Comparison of ENCODE assay signal across 18 cellular contexts in the genomic region with DNA sequence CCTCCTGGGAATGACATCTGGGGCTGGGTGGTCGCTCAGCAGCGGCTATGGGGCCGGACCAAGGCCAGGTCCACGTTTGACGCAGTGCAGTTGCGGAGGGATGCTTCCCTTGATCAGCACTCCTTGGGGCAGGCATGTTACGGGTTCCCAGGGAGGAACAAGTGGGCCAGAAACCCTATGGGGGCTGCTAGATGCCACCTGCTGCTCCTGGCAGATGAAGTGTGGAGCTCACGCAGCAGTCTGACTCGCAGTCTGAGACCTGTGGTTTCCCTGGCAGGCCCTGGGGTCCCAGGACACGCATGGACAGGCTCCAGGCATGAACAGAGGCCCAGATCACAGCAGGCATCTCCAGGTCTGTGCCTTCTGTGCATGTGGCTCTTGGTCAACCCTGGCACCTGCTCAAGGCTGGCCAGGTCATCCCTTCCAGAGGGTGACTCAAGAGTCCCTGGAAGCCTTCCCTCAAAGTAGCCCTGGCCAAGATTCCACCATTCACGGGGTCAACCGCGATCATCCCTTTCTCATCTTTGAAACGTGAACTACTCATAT. TPM values are rescaled to one million over a fixed set of nuclear protein-coding genes. Genes with fewer than 3 reads are reported as not detected.
DNase-seq lines count a peak whose midpoint lies in the region; ATAC-seq, FAIRE-seq and TF ChIP-seq lines count a peak whose summit lies in the region.
"Had no signal": no experiment of that assay in that cellular context is flagged by ENCODE, and none has a peak within 500 bp of the region (broad histone marks: within the 10 kb centered on the region; RNA-seq: fewer than 3 reads in every experiment).

No MANE protein-coding gene starts in this region.

- no peaks in the 10 kb centered on the region for H3F3A ChIP-seq in PC-3 (ENCODE audit: low read length, unreplicated experiment)

- H3K27me3 ChIP-seq in PC-3 (ENCODE audit: low read length): no peaks in the 10 kb centered on the region
- H3K27me3 ChIP-seq in psoas muscle (ENCODE audit: insufficient read depth in 3 of 3, low read length in 2 of 3): no peaks in the 10 kb centered on the region
- H3K27me3 ChIP-seq in aorta (ENCODE audit: control insufficient read depth in 1 of 2, insufficient read depth in 2 of 2, low read length in 1 of 2): no peaks in the 10 kb centered on the region
- peaks cover 33% of the 10 kb centered on the region for H3K27me3 ChIP-seq in suprapubic skin

- ATAC-seq in PC-3 (peak; percentile 43), psoas muscle (peak; percentile 98 to 99 (median 98)), aorta (ENCODE audit: low FRiP score) (no peak), HG02763 (IDR thresholded peaks at IDR 0.05; ENCODE audit: unreplicated experiment) (no peak)
- ATAC-seq: CD8-positive, alpha-beta T cell; stimulated activated naive CD8-positive, alpha-beta T cell treated with anti-CD3 and anti-CD28 coated beads, Interleukin-15, amount 100 ng/mL, for 72 hours had no signal

- no peak overlapping the region for H3K4me3 ChIP-seq in PC-3 (ENCODE audit: low read length)
- H3K4me3 ChIP-seq in epithelial cell of proximal tubule (ENCODE audit: low read depth, low read length): no peak overlapping the region
- no peak overlapping the region for H3K4me3 ChIP-seq in psoas muscle
- H3K4me3 ChIP-seq in aorta (ENCODE audit: low read length in 2 of 2): no peak overlapping the region
- no peak overlapping the region for H3K4me3 ChIP-seq in suprapubic skin

- H3K9me2 ChIP-seq in PC-3 (replicated peaks; ENCODE audit: low read length): no peaks in the 10 kb centered on the region

- CTCF ChIA-PET in PC-3 (lab: Charles Lee): no interaction called here

- no peaks in the 10 kb centered on the region for H4K20me1 ChIP-seq in PC-3 (ENCODE audit: low read length)

- intact Hi-C loops in PC-3 (cut with micrococcal nuclease) (loop anchor here (10.0 kb wide), 1 partner anchor 93 kb away; no protein-coding TSS in a partner anchor), psoas muscle (cut with DNase I) (no loop called here), aorta (cut with DNase I) (no loop called here)

- no peak overlapping the region; the same call in 1 of the 2 replicates for H3K9ac ChIP-seq in PC-3 (ENCODE audit: low read length)

- no peak for TF ChIP-seq POLR2A in suprapubic skin (IDR thresholded peaks at IDR 0.05)

- H2AFZ ChIP-seq in PC-3 (ENCODE audit: low read length): 0 out of 2 replicates have a peak overlapping the region, but pooled peaks have one; percentile 13

- H3K27ac ChIP-seq in PC-3 (ENCODE audit: low read length) (peak overlapping the region; percentile 66), psoas muscle (peak overlapping the region; percentile 58), aorta (ENCODE audit: low read depth in 1 of 2, low read length in 2 of 2) (no peak overlapping the region), suprapubic skin (no peak overlapping the region)

- H3K79me2 ChIP-seq in PC-3 (ENCODE audit: low read length): no peaks in the 10 kb centered on the region

- peak overlapping the region; percentile 44; the same call in 1 of the 2 replicates for H3K4me2 ChIP-seq in PC-3 (ENCODE audit: low read length)

- BruUV-seq in PC-3 (replicated peaks; lab: Mats Ljungman, UMichigan): no TSS peak

- H3K9me3 ChIP-seq in PC-3 (ENCODE audit: low read length): no peaks in the 10 kb centered on the region
- H3K9me3 ChIP-seq in psoas muscle: no peaks in the 10 kb centered on the region
- peaks cover 1% of the 10 kb centered on the region for H3K9me3 ChIP-seq in aorta (ENCODE audit: control insufficient read depth, low read length)
- no peaks in the 10 kb centered on the region for H3K9me3 ChIP-seq in suprapubic skin

- no peak for FAIRE-seq in GM19239 (lab: Jason Lieb, UNC)
- FAIRE-seq: colon, frontal cortex had no signal

- peak; percentile 54 for DNase-seq in EL
- DNase-seq in PC-3: peak; percentile 74
- peak; percentile 15 for DNase-seq in epithelial cell of proximal tubule (ENCODE audit: low read depth)
- peak; percentile 77 to 94 for DNase-seq in psoas muscle
- DNase-seq in aorta: no peak
- no peak for DNase-seq in suprapubic skin (ENCODE audit: low spot score in 2 of 2)
- no peak for DNase-seq in GM19239 (ENCODE audit: insufficient read length, low spot score)
- DNase-seq: activated naive CD4-positive, alpha-beta T cell treated with anti-CD3 and anti-CD28 coated beads for 36 hours; CD8-positive, alpha-beta T cell; GDM1; islet precursor cell; NCI-H526 treated with DMSO at 0.1 percent for 48 hours; SHP77; stimulated activated naive CD8-positive, alpha-beta T cell treated with anti-CD3 and anti-CD28 coated beads, Interleukin-15, amount 100 ng/mL, for 72 hours had no signal

- no peak for TF ChIP-seq EP300 in suprapubic skin (IDR thresholded peaks at IDR 0.05)

- H3K36me3 ChIP-seq in PC-3 (ENCODE audit: low read depth, low read length) (no peaks in the 10 kb centered on the region), psoas muscle (ENCODE audit: insufficient read depth in 1 of 2, low read depth in 1 of 2) (no peaks in the 10 kb centered on the region), aorta (ENCODE audit: control insufficient read depth in 1 of 2, insufficient read depth in 2 of 2, low read length in 1 of 2) (no peaks in the 10 kb centered on the region), suprapubic skin (no peaks in the 10 kb centered on the region)

- POLR2A ChIA-PET in PC-3 (lab: Charles Lee; ENCODE audit: unreplicated experiment): no interaction called here

- TF ChIP-seq CTCF in PC-3 (conservative IDR thresholded peaks at IDR 0.05; ENCODE audit: low read depth, low read length): no peak
- TF ChIP-seq CTCF in epithelial cell of proximal tubule (conservative IDR thresholded peaks at IDR 0.05; ENCODE audit: low read depth, low read length): no peak
- no peak for TF ChIP-seq CTCF in psoas muscle (IDR thresholded peaks at IDR 0.05)
- TF ChIP-seq CTCF in suprapubic skin (IDR thresholded peaks at IDR 0.05): no peak

- 31 to 48% (median 37%) methylated on average over 14 of the region's 14 CpGs for whole genome bisulfite sequencing in psoas muscle, 3 donors
- 80 to 84% methylated on average over 14 of the region's 14 CpGs for WGBS in aorta, 2 donors
- 82% methylated on average over 9 of the region's 14 CpGs for WGBS in suprapubic skin

- H3K4me1 ChIP-seq in PC-3 (ENCODE audit: insufficient read depth, low read length): peaks cover 41% of the 10 kb centered on the region
- peaks cover 14% of the 10 kb centered on the region for H3K4me1 ChIP-seq in psoas muscle
- H3K4me1 ChIP-seq in aorta (ENCODE audit: control insufficient read depth in 1 of 2, insufficient read depth in 2 of 2, low read length in 2 of 2): no peaks in the 10 kb centered on the region
- H3K4me1 ChIP-seq in suprapubic skin: no peaks in the 10 kb centered on the region

RNA-seq across cellular contexts. Expression of gene KCNF1, which starts 20.0 kb away (rescaled TPM):
- total RNA-seq in PC-3 (2014; rRNA removed): 1.3 and 1.8 TPM in 2 replicates
- total RNA-seq in epithelial cell of proximal tubule: 0.36 and 1.3 TPM in 2 replicates
- not detected for total RNA-seq in psoas muscle
- under 1 TPM in 2 of 3 donors, not detected in 1; 0.06 to 0.07 TPM for polyA plus RNA-seq in psoas muscle
- total RNA-seq in aorta: not detected
- not detected for polyA plus RNA-seq in aorta
- total RNA-seq in suprapubic skin: not detected
- total RNA-seq: activated CD8-positive, alpha-beta memory T cell treated with anti-CD3 and anti-CD28 coated beads for 36 hours; activated naive CD4-positive, alpha-beta T cell treated with anti-CD3 and anti-CD28 coated beads for 36 hours; CD8-positive, alpha-beta T cell had no signal

Comparison
In these comparisons a context has a peak if more than half of its experiments do, and no peak if none do; other contexts are left out.
1. DNase-seq: peak in EL (single experiment), PC-3 (single experiment), epithelial cell of proximal tubule (single experiment) and psoas muscle (2 of 2); none in aorta (0 of 2), suprapubic skin (0 of 2) and GM19239 (single experiment).
2. ATAC-seq: peak in PC-3 (single experiment) and psoas muscle (4 of 4); none in aorta (single experiment) and HG02763 (single experiment).
3. H3K27ac ChIP-seq: peak in PC-3 (single experiment) and psoas muscle (single experiment); none in aorta (0 of 2) and suprapubic skin (single experiment).